34 cellular contexts compared by ENCODE assay signal in genomic region chr1:68460935-68461334, GRCh38. TPM values are rescaled to one million over a fixed set of nuclear protein-coding genes. Genes with fewer than 3 reads are reported as not detected.
"Had no signal": no experiment of that assay in that cellular context is flagged by ENCODE, and none has a peak within 500 bp of the region (broad histone marks: within the 10 kb centered on the region; RNA-seq: fewer than 3 reads in every experiment).

No MANE protein-coding gene starts in this region.

- H3K36me3 ChIP-seq: esophagus squamous epithelium, gastroesophageal sphincter, WERI-Rb-1 had no signal

- DNase-seq: activated B cell treated with CpG ODN at 0.5 μM for 24 hours; activated CD4-positive, alpha-beta T cell treated with anti-CD3 and anti-CD28 coated beads for 48 hours; activated CD4-positive, alpha-beta T cell treated with anti-CD3 and anti-CD28 coated beads, Interleukin-2, amount 50 U/mL, for 1 hour; activated CD4-positive, alpha-beta T cell treated with anti-CD3 and anti-CD28 coated beads, Interleukin-2, amount 50 U/mL, for 48 hours; activated CD8-positive, alpha-beta memory T cell treated with anti-CD3 and anti-CD28 coated beads for 24 hours; activated CD8-positive, alpha-beta T cell treated with anti-CD3 and anti-CD28 coated beads for 36 hours; activated effector memory CD4-positive, alpha-beta T cell treated with Interleukin-2 at 50 U/mL for 16 hours; activated gamma-delta T cell treated with Interleukin-2 at 50 U/mL for 16 hours; activated naive CD4-positive, alpha-beta T cell treated with anti-CD3 and anti-CD28 coated beads, Interleukin-2, amount 50 U/mL, for 16 hours; activated naive CD4-positive, alpha-beta T cell treated with Interleukin-2 at 50 U/mL for 16 hours; activated T-cell treated with anti-CD3 and anti-CD28 coated beads, Interleukin-2, amount 50 U/mL, for 4 hours; amygdala; aorta; body of pancreas; caudate nucleus; cortex of kidney; dermis blood vessel endothelial cell; effector CD4-positive, alpha-beta T cell; effector memory CD8-positive, alpha-beta T cell; esophagus squamous epithelium; foreskin melanocyte; T-helper 1 cell; T-helper 17 cell; T1000; WERI-Rb-1 had no signal

- H3K36me3 Mint-ChIP-seq: activated naive CD8-positive, alpha-beta T cell had no signal

- ATAC-seq: activated CD4-positive, CD25-positive, alpha-beta regulatory T cell treated with anti-CD3 and anti-CD28 coated beads, Interleukin-2, amount 50 U/mL, for 24 hours; activated CD8-positive, alpha-beta T cell treated with anti-CD3 and anti-CD28 coated beads for 36 hours; activated T-cell treated with anti-CD3 and anti-CD28 coated beads, Interleukin-2, amount 50 U/mL, for 4 hours; activated T-helper 17 cell treated with anti-CD3 and anti-CD28 coated beads, Interleukin-2, amount 50 U/mL, for 72 hours; body of pancreas; effector memory CD8-positive, alpha-beta T cell; gastroesophageal sphincter; T-helper 17 cell had no signal

- H3K4me3 ChIP-seq: body of pancreas, esophagus squamous epithelium, gastroesophageal sphincter had no signal

- H3K4me3 Mint-ChIP-seq: activated B cell treated with CpG ODN at 0.5 μM for 24 hours; activated CD8-positive, alpha-beta T cell treated with anti-CD3 and anti-CD28 coated beads for 36 hours; activated naive CD8-positive, alpha-beta T cell; activated T-cell treated with anti-CD3 and anti-CD28 coated beads, Interleukin-2, amount 50 U/mL, for 4 hours; activated T-helper 17 cell treated with anti-CD3 and anti-CD28 coated beads, Interleukin-2, amount 50 U/mL, for 72 hours; effector memory CD8-positive, alpha-beta T cell; T-helper 17 cell; T-helper 2 cell treated with Interferon-gamma antibody and Interleukin-4, amounts not matched to agents 5 μg/mL and 100 μg/mL, for 36 hours had no signal

- H3K4me1 Mint-ChIP-seq: activated B cell treated with CpG ODN at 0.5 μM for 24 hours; activated T-helper 17 cell treated with anti-CD3 and anti-CD28 coated beads, Interleukin-2, amount 50 U/mL, for 72 hours; T-helper 17 cell had no signal

- H3K27ac Mint-ChIP-seq: activated B cell treated with CpG ODN at 0.5 μM for 24 hours; activated CD8-positive, alpha-beta T cell treated with anti-CD3 and anti-CD28 coated beads for 36 hours; activated naive CD8-positive, alpha-beta T cell; activated T-helper 17 cell treated with anti-CD3 and anti-CD28 coated beads, Interleukin-2, amount 50 U/mL, for 72 hours; effector memory CD8-positive, alpha-beta T cell; T-helper 17 cell; T-helper 2 cell treated with Interferon-gamma antibody and Interleukin-4, amounts not matched to agents 5 μg/mL and 100 μg/mL, for 36 hours had no signal

- H3K4me1 ChIP-seq: body of pancreas, esophagus squamous epithelium, gastroesophageal sphincter had no signal

RNA-seq across cellular contexts. Expression of gene RPE65, which starts 11.2 kb away (rescaled TPM):
- total RNA-seq: activated B cell treated with CpG ODN at 0.5 μM for 24 hours; activated CD8-positive, alpha-beta T cell treated with anti-CD3 and anti-CD28 coated beads for 36 hours; activated T-cell treated with anti-CD3 and anti-CD28 coated beads, Interleukin-2, amount 50 U/mL, for 4 hours; activated T-helper 17 cell treated with anti-CD3 and anti-CD28 coated beads, Interleukin-2, amount 50 U/mL, for 72 hours; aorta; body of pancreas; chondrocyte; dermis blood vessel endothelial cell; esophagus squamous epithelium; fibroblast of lung; fibroblast of villous mesenchyme; gastroesophageal sphincter; glomerular endothelial cell; T-helper 17 cell had no signal

RNA-seq across cellular contexts. Expression of gene DEPDC1, which starts 35.9 kb away (rescaled TPM):
- total RNA-seq: body of pancreas had no signal
